Comparison of ENCODE assay signal across 29 cellular contexts in the genomic region with DNA sequence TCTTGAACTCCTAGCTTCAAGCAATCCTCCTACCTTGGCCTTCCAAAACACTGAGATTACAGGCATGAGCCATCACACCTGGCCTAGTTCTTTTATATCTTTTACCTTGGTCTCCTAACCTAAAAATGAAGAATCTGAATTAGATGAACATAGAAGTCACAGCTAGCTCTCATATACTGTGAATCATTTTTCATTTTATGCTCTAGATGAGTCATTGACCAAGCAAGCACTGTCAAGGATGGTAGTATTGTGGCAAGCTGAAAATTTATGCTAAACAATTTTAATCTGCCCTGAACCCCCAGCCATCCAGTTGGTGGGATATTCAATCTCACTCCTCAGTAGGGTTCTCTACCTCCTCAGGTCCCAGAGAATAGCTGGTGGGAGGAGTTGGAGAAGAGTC. TPM values are rescaled to one million over a fixed set of nuclear protein-coding genes. Genes with fewer than 3 reads are reported as not detected.
"Had no signal": no experiment of that assay in that cellular context is flagged by ENCODE, and none has a peak within 500 bp of the region (broad histone marks: within the 10 kb centered on the region; RNA-seq: fewer than 3 reads in every experiment).

No MANE protein-coding gene starts in this region.

- H3K27ac Mint-ChIP-seq: activated naive CD4-positive, alpha-beta T cell treated with anti-CD3 and anti-CD28 coated beads, Interleukin-2, amount 10 ng/mL, durations not matched to agents 7 days and 5 days; dendritic cell treated with granulocyte-macrophage colony-stimulating factor and Interleukin-4, amounts not matched to agents 40 ng/mL and 50 ng/mL, for 4 days; memory B cell; naive thymus-derived CD4-positive, alpha-beta T cell; progenitor cell of endocrine pancreas; stimulated activated naive CD8-positive, alpha-beta T cell treated with anti-CD3 and anti-CD28 coated beads, Interleukin-15, Interleukin-2, amounts not matched to agents 100 ng/mL and 50 ng/mL, for 24 hours; T-helper 1 cell treated with Interleukin-12 subunit alpha and Interleukin-12 subunit beta and Interleukin-4 antibody, amounts not matched to agents 30 μg/mL and 1 μg/mL, for 36 hours; type B pancreatic cell; WTC11 had no signal

- H3K4me1 ChIP-seq: breast epithelium, esophagus muscularis mucosa, heart right ventricle, right lobe of liver, uterus had no signal

- H3K9me3 ChIP-seq: breast epithelium, esophagus muscularis mucosa, heart right ventricle, ovary, right lobe of liver, uterus had no signal

- H3K27me3 Mint-ChIP-seq: dendritic cell treated with granulocyte-macrophage colony-stimulating factor and Interleukin-4, amounts not matched to agents 40 ng/mL and 50 ng/mL, for 4 days; memory B cell; progenitor cell of endocrine pancreas had no signal

- H3K27ac ChIP-seq: breast epithelium, esophagus muscularis mucosa, heart right ventricle, ovary, right lobe of liver, uterus had no signal

- ATAC-seq: heart right ventricle; naive thymus-derived CD4-positive, alpha-beta T cell; right lobe of liver; WTC11 had no signal

- DNase-seq: activated CD4-positive, alpha-beta T cell treated with anti-CD3 and anti-CD28 coated beads for 1 hour; activated CD4-positive, alpha-beta T cell treated with anti-CD3 and anti-CD28 coated beads, Interleukin-2, amount 50 U/mL, for 1 hour; activated CD8-positive, alpha-beta memory T cell treated with anti-CD3 and anti-CD28 coated beads for 24 hours; activated effector memory CD4-positive, alpha-beta T cell treated with anti-CD3 and anti-CD28 coated beads, Interleukin-2, amount 50 U/mL, for 16 hours; activated naive CD4-positive, alpha-beta T cell treated with anti-CD3 and anti-CD28 coated beads, Interleukin-2, amount 10 ng/mL, durations not matched to agents 7 days and 5 days; effector CD4-positive, alpha-beta T cell; foreskin melanocyte; heart right ventricle; midbrain; naive thymus-derived CD4-positive, alpha-beta T cell; ovary; right lobe of liver; stimulated activated CD4-positive, alpha-beta T cell treated with anti-CD3 and anti-CD28 coated beads, Interleukin-2, amount 100 ng/mL, for 48 hours; substantia nigra; SW 1271; uterus had no signal

- H3K4me1 Mint-ChIP-seq: activated naive CD4-positive, alpha-beta T cell treated with anti-CD3 and anti-CD28 coated beads, Interleukin-2, amount 10 ng/mL, durations not matched to agents 7 days and 5 days; central memory CD8-positive, alpha-beta T cell; memory B cell; naive thymus-derived CD4-positive, alpha-beta T cell; WTC11 had no signal

- H3K36me3 Mint-ChIP-seq: activated naive CD4-positive, alpha-beta T cell treated with anti-CD3 and anti-CD28 coated beads, Interleukin-2, amount 10 ng/mL, durations not matched to agents 7 days and 5 days; memory B cell; naive thymus-derived CD4-positive, alpha-beta T cell; type B pancreatic cell; WTC11 had no signal

- H3K9me3 Mint-ChIP-seq: activated naive CD4-positive, alpha-beta T cell treated with anti-CD3 and anti-CD28 coated beads, Interleukin-2, amount 10 ng/mL, durations not matched to agents 7 days and 5 days; central memory CD8-positive, alpha-beta T cell; dendritic cell treated with granulocyte-macrophage colony-stimulating factor and Interleukin-4, amounts not matched to agents 40 ng/mL and 50 ng/mL, for 4 days; memory B cell; stimulated activated naive CD8-positive, alpha-beta T cell treated with anti-CD3 and anti-CD28 coated beads, Interleukin-15, Interleukin-2, amounts not matched to agents 100 ng/mL and 50 ng/mL, for 24 hours; T-helper 1 cell treated with Interleukin-12 subunit alpha and Interleukin-12 subunit beta and Interleukin-4 antibody, amounts not matched to agents 30 μg/mL and 1 μg/mL, for 36 hours; type B pancreatic cell; WTC11 had no signal

- H3K36me3 ChIP-seq: breast epithelium, esophagus muscularis mucosa, ovary, right lobe of liver, uterus had no signal

- H3K4me3 ChIP-seq: breast epithelium, esophagus muscularis mucosa, heart right ventricle, ovary, right lobe of liver, uterus had no signal

- H3K4me3 Mint-ChIP-seq: activated naive CD4-positive, alpha-beta T cell treated with anti-CD3 and anti-CD28 coated beads, Interleukin-2, amount 10 ng/mL, durations not matched to agents 7 days and 5 days; central memory CD8-positive, alpha-beta T cell; dendritic cell treated with granulocyte-macrophage colony-stimulating factor and Interleukin-4, amounts not matched to agents 40 ng/mL and 50 ng/mL, for 4 days; memory B cell; naive thymus-derived CD4-positive, alpha-beta T cell; stimulated activated naive CD8-positive, alpha-beta T cell treated with anti-CD3 and anti-CD28 coated beads, Interleukin-15, Interleukin-2, amounts not matched to agents 100 ng/mL and 50 ng/mL, for 24 hours; T-helper 1 cell treated with Interleukin-12 subunit alpha and Interleukin-12 subunit beta and Interleukin-4 antibody, amounts not matched to agents 30 μg/mL and 1 μg/mL, for 36 hours; type B pancreatic cell; WTC11 had no signal

- H3K27me3 ChIP-seq: breast epithelium, esophagus muscularis mucosa, ovary, right lobe of liver, uterus had no signal

RNA-seq across cellular contexts. Expression of a gene that starts 51.8 kb away (rescaled TPM):
- total RNA-seq: glomerular endothelial cell, renal cortical epithelial cell had no signal
- polyA plus RNA-seq: naive thymus-derived CD4-positive, alpha-beta T cell; neural cell had no signal
